1 cellular context compared by ENCODE assay signal in the genomic region with DNA sequence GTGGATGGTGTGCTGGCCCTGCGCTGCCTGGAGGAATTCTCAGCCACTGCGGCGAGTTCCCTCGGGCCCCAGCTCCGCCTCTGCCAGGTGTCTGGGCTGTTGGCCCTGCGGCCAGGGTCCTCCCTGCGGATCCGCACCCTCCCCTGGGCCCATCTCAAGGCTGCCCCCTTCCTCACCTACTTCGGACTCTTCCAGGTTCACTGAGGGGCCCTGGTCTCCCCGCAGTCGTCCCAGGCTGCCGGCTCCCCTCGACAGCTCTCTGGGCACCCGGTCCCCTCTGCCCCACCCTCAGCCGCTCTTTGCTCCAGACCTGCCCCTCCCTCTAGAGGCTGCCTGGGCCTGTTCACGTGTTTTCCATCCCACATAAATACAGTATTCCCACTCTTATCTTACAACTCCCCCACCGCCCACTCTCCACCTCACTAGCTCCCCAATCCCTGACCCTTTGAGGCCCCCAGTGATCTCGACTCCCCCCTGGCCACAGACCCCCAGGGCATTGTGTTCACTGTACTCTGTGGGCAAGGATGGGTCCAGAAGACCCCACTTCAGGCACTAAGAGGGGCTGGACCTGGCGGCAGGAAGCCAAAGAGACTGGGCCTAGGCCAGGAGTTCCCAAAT.
TF ChIP-seq lines count a peak whose summit lies in the region.

No MANE protein-coding gene starts in this region.

TF ChIP-seq in IMR-90, 13 proteins besides CTCF, POLR2A, EP300 and RAD21 (continued from another document):
- TF ChIP-seq CEBPB (IDR thresholded peaks at IDR 0.05; ENCODE audit: low read depth, low read length) (no peak), FOS (IDR thresholded peaks at IDR 0.05; ENCODE audit: low read depth, low read length) (no peak), MAZ (IDR thresholded peaks at IDR 0.05; ENCODE audit: borderline replicate concordance, low read depth, low read length) (no peak), RFX5 (IDR thresholded peaks at IDR 0.05; ENCODE audit: low read depth, low read length) (no peak), RCOR1 (IDR thresholded peaks at IDR 0.05; ENCODE audit: insufficient replicate concordance, low read length) (no peak), NFE2L2 (IDR thresholded peaks at IDR 0.05; ENCODE audit: low read depth, low read length) (no peak)
- TF ChIP-seq, protein P1, sequence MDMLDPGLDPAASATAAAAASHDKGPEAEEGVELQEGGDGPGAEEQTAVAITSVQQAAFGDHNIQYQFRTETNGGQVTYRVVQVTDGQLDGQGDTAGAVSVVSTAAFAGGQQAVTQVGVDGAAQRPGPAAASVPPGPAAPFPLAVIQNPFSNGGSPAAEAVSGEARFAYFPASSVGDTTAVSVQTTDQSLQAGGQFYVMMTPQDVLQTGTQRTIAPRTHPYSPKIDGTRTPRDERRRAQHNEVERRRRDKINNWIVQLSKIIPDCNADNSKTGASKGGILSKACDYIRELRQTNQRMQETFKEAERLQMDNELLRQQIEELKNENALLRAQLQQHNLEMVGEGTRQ (IDR thresholded peaks at IDR 0.05; ENCODE audit: low read depth, low read length), result no peak
